9 cellular contexts compared by ENCODE assay signal in genomic region chr16:52976539-52977167, GRCh38.
DNase-seq lines count a peak whose midpoint lies in the region; ATAC-seq and TF ChIP-seq lines count a peak whose summit lies in the region.
"Had no signal": no experiment of that assay in that cellular context is flagged by ENCODE, and none has a peak within 500 bp of the region (broad histone marks: within the 10 kb centered on the region; RNA-seq: fewer than 3 reads in every experiment).

No MANE protein-coding gene starts in this region.

- no peak overlapping the region for H3K4me2 ChIP-seq in Karpas-422 (ENCODE audit: low read depth, low read length, poor library complexity, severe bottlenecking)

- no peaks in the 10 kb centered on the region for H3K9me2 ChIP-seq in Karpas-422 (replicated peaks; ENCODE audit: insufficient read depth, low read length)

- no peaks in the 10 kb centered on the region for H3K79me2 ChIP-seq in Karpas-422 (ENCODE audit: low read length)

- DNase-seq in AML-193 (lab: John Stamatoyannopoulos, UW) (peak; percentile 1 to 21), Karpas-422 (peak; percentile 70), dermis microvascular lymphatic vessel endothelial cell (ENCODE audit: low read depth in 2 of 2) (peak; percentile 4 to 39), psoas muscle (no peak), putamen (ENCODE audit: low spot score) (no peak), NCI-H1436 treated with DMSO at 0.1 percent for 48 hours (lab: John Stamatoyannopoulos, UW) (no peak)

- no peak overlapping the region for H3K27ac ChIP-seq in Karpas-422 (ENCODE audit: low read length)
- no peak overlapping the region for H3K27ac ChIP-seq in psoas muscle
- H3K27ac ChIP-seq: HL-60 had no signal

- H3K4me1 ChIP-seq in Karpas-422 (ENCODE audit: low read length), result no peaks in the 10 kb centered on the region
- no peaks in the 10 kb centered on the region for H3K4me1 ChIP-seq in psoas muscle

- TF ChIP-seq CTCF in psoas muscle (IDR thresholded peaks at IDR 0.05), result peak; percentile 39

- H3K36me3 ChIP-seq in Karpas-422 (ENCODE audit: insufficient read depth, low read length) (no peaks in the 10 kb centered on the region), psoas muscle (ENCODE audit: insufficient read depth in 1 of 2, low read depth in 1 of 2) (no peaks in the 10 kb centered on the region)

- no peak overlapping the region for H3K9ac ChIP-seq in Karpas-422 (ENCODE audit: low read length)

- H2AFZ ChIP-seq in Karpas-422 (ENCODE audit: low read length), result no peak overlapping the region

- no peaks in the 10 kb centered on the region for H3K9me3 ChIP-seq in Karpas-422 (ENCODE audit: low read length)
- no peaks in the 10 kb centered on the region for H3K9me3 ChIP-seq in psoas muscle

- no peaks in the 10 kb centered on the region for H4K20me1 ChIP-seq in Karpas-422 (ENCODE audit: insufficient read depth, low read depth, low read length)

- H3K4me3 ChIP-seq in Karpas-422 (ENCODE audit: low read length), result no peak overlapping the region
- no peak overlapping the region for H3K4me3 ChIP-seq in psoas muscle

- H3K27me3 ChIP-seq in Karpas-422 (ENCODE audit: low read length) (no peaks in the 10 kb centered on the region), psoas muscle (ENCODE audit: insufficient read depth in 3 of 3, low read length in 2 of 3) (no peaks in the 10 kb centered on the region)

- intact Hi-C loops in psoas muscle (cut with DNase I), result no loop called here

- peak; percentile 84 for ATAC-seq in GM18519 (IDR thresholded peaks at IDR 0.05; ENCODE audit: low FRiP score, unreplicated experiment)
- ATAC-seq in psoas muscle, result peak in 1 of 4 donors; percentile 53
- ATAC-seq in HG02642 (IDR thresholded peaks at IDR 0.05; ENCODE audit: poor library complexity, unreplicated experiment), result no peak

Comparison
In these comparisons a context has a peak if more than half of its experiments do, and no peak if none do; other contexts are left out.
1. DNase-seq: peak in AML-193 (2 of 2), Karpas-422 (single experiment) and dermis microvascular lymphatic vessel endothelial cell (2 of 2); none in psoas muscle (0 of 2), putamen (single experiment) and NCI-H1436 treated with DMSO at 0.1 percent for 48 hours (single experiment).